Comparison of ENCODE assay signal across 1 cellular context in genomic region chr12:115094163-115094816, GRCh38.
TF ChIP-seq lines count a peak whose summit lies in the region.

No MANE protein-coding gene starts in this region.

TF ChIP-seq in HepG2, 621 proteins besides CTCF, POLR2A, EP300 and RAD21 (continued from another document):
- TF ChIP-seq E2F2 (CRISPR knock-in tag; IDR thresholded peaks at IDR 0.05; ENCODE audit: borderline replicate concordance) (no peak), HDAC2 (CRISPR knock-in tag; IDR thresholded peaks at IDR 0.05) (peak; percentile 75), PAXIP1 (CRISPR knock-in tag; conservative IDR thresholded peaks at IDR 0.05) (peak; percentile 83), NFATC3 (CRISPR knock-in tag; IDR thresholded peaks at IDR 0.05) (no peak), SKI (IDR thresholded peaks at IDR 0.05; ENCODE audit: partially characterized antibody) (no peak), RXRA (CRISPR knock-in tag; IDR thresholded peaks at IDR 0.05) (peak; percentile 91; the same call in 1 of the 2 replicates), SNAPC2 (CRISPR knock-in tag; IDR thresholded peaks at IDR 0.05) (no peak), ZFP1 (CRISPR knock-in tag; IDR thresholded peaks at IDR 0.05) (no peak), ZNF34 (CRISPR knock-in tag; IDR thresholded peaks at IDR 0.05; ENCODE audit: borderline replicate concordance) (no peak), FIP1L1 (IDR thresholded peaks at IDR 0.05; ENCODE audit: borderline replicate concordance, insufficient read depth, low read depth, low read length) (no peak), NPAS2 (CRISPR knock-in tag; IDR thresholded peaks at IDR 0.05; ENCODE audit: borderline replicate concordance) (no peak), ZNF12 (CRISPR knock-in tag; IDR thresholded peaks at IDR 0.05) (no peak), ETV5 (CRISPR knock-in tag; IDR thresholded peaks at IDR 0.05; ENCODE audit: borderline replicate concordance) (no peak; the same call in 1 of the 2 replicates), TSC22D2 (CRISPR knock-in tag; IDR thresholded peaks at IDR 0.05; ENCODE audit: borderline replicate concordance) (no peak), ZNF292 (CRISPR knock-in tag; IDR thresholded peaks at IDR 0.05; ENCODE audit: borderline replicate concordance, low read depth) (peak; percentile 48; the same call in 1 of the 2 replicates), MTERF4 (CRISPR knock-in tag; IDR thresholded peaks at IDR 0.05) (no peak), NR2F2 (IDR thresholded peaks at IDR 0.05; ENCODE audit: borderline replicate concordance, low read depth) (peak; percentile 84), SOX13 (IDR thresholded peaks at IDR 0.05) (0 out of 2 replicates have a peak, but pooled peaks have one; percentile 51), SOX13 (CRISPR knock-in tag; conservative IDR thresholded peaks at IDR 0.05 in 1 of 2, IDR thresholded peaks at IDR 0.05 in 1 of 2) (peak in 1 of 2 experiments; percentile 68; a peak in 1 of 4 replicates), MAX (IDR thresholded peaks at IDR 0.05) (peak; percentile 26; the same call in 1 of the 2 replicates), STAT6 (CRISPR knock-in tag; IDR thresholded peaks at IDR 0.05; ENCODE audit: borderline replicate concordance) (no peak), ZMYM3 (CRISPR knock-in tag; IDR thresholded peaks at IDR 0.05) (peak; percentile 62), NFYC (CRISPR knock-in tag; IDR thresholded peaks at IDR 0.05) (no peak), FLYWCH1 (CRISPR knock-in tag; IDR thresholded peaks at IDR 0.05) (no peak), ZNF878 (CRISPR knock-in tag; IDR thresholded peaks at IDR 0.05) (no peak), SP4 (CRISPR knock-in tag; IDR thresholded peaks at IDR 0.05) (0 out of 2 replicates have a peak, but pooled peaks have one; percentile 39), MAFF (IDR thresholded peaks at IDR 0.05; ENCODE audit: low read depth, low read length) (no peak), ZNF432 (CRISPR knock-in tag; IDR thresholded peaks at IDR 0.05; ENCODE audit: borderline replicate concordance) (no peak), ARNTL (CRISPR knock-in tag; IDR thresholded peaks at IDR 0.05) (peak; percentile 74; the same call in 1 of the 2 replicates), ZBTB7A (CRISPR knock-in tag; IDR thresholded peaks at IDR 0.05) (0 out of 2 replicates have a peak, but pooled peaks have one; percentile 42), HNF4A (CRISPR knock-in tag; IDR thresholded peaks at IDR 0.05) (peak; percentile 33; the same call in 1 of the 2 replicates)
- TF ChIP-seq, protein P1, sequence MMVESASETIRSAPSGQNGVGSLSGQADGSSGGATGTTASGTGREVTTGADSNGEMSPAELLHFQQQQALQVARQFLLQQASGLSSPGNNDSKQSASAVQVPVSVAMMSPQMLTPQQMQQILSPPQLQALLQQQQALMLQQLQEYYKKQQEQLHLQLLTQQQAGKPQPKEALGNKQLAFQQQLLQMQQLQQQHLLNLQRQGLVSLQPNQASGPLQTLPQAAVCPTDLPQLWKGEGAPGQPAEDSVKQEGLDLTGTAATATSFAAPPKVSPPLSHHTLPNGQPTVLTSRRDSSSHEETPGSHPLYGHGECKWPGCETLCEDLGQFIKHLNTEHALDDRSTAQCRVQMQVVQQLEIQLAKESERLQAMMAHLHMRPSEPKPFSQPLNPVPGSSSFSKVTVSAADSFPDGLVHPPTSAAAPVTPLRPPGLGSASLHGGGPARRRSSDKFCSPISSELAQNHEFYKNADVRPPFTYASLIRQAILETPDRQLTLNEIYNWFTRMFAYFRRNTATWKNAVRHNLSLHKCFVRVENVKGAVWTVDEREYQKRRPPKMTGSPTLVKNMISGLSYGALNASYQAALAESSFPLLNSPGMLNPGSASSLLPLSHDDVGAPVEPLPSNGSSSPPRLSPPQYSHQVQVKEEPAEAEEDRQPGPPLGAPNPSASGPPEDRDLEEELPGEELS (CRISPR knock-in tag; IDR thresholded peaks at IDR 0.05) = peak; percentile 61
- TF ChIP-seq, protein P2, sequence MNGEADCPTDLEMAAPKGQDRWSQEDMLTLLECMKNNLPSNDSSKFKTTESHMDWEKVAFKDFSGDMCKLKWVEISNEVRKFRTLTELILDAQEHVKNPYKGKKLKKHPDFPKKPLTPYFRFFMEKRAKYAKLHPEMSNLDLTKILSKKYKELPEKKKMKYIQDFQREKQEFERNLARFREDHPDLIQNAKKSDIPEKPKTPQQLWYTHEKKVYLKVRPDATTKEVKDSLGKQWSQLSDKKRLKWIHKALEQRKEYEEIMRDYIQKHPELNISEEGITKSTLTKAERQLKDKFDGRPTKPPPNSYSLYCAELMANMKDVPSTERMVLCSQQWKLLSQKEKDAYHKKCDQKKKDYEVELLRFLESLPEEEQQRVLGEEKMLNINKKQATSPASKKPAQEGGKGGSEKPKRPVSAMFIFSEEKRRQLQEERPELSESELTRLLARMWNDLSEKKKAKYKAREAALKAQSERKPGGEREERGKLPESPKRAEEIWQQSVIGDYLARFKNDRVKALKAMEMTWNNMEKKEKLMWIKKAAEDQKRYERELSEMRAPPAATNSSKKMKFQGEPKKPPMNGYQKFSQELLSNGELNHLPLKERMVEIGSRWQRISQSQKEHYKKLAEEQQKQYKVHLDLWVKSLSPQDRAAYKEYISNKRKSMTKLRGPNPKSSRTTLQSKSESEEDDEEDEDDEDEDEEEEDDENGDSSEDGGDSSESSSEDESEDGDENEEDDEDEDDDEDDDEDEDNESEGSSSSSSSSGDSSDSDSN (CRISPR knock-in tag; IDR thresholded peaks at IDR 0.05) = no peak
- TF ChIP-seq, protein P3, sequence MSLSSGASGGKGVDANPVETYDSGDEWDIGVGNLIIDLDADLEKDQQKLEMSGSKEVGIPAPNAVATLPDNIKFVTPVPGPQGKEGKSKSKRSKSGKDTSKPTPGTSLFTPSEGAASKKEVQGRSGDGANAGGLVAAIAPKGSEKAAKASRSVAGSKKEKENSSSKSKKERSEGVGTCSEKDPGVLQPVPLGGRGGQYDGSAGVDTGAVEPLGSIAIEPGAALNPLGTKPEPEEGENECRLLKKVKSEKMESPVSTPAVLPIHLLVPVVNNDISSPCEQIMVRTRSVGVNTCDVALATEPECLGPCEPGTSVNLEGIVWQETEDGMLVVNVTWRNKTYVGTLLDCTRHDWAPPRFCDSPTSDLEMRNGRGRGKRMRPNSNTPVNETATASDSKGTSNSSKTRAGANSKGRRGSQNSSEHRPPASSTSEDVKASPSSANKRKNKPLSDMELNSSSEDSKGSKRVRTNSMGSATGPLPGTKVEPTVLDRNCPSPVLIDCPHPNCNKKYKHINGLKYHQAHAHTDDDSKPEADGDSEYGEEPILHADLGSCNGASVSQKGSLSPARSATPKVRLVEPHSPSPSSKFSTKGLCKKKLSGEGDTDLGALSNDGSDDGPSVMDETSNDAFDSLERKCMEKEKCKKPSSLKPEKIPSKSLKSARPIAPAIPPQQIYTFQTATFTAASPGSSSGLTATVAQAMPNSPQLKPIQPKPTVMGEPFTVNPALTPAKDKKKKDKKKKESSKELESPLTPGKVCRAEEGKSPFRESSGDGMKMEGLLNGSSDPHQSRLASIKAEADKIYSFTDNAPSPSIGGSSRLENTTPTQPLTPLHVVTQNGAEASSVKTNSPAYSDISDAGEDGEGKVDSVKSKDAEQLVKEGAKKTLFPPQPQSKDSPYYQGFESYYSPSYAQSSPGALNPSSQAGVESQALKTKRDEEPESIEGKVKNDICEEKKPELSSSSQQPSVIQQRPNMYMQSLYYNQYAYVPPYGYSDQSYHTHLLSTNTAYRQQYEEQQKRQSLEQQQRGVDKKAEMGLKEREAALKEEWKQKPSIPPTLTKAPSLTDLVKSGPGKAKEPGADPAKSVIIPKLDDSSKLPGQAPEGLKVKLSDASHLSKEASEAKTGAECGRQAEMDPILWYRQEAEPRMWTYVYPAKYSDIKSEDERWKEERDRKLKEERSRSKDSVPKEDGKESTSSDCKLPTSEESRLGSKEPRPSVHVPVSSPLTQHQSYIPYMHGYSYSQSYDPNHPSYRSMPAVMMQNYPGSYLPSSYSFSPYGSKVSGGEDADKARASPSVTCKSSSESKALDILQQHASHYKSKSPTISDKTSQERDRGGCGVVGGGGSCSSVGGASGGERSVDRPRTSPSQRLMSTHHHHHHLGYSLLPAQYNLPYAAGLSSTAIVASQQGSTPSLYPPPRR (CRISPR knock-in tag; IDR thresholded peaks at IDR 0.05; ENCODE audit: borderline replicate concordance) = peak; percentile 94
- TF ChIP-seq, protein P4, sequence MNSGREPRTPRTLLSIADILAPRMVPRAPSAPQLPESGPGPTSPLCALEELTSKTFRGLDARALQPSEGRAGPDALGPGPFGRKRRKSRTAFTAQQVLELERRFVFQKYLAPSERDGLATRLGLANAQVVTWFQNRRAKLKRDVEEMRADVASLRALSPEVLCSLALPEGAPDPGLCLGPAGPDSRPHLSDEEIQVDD (CRISPR knock-in tag; IDR thresholded peaks at IDR 0.05; ENCODE audit: borderline replicate concordance) = no peak
- TF ChIP-seq, protein P5, sequence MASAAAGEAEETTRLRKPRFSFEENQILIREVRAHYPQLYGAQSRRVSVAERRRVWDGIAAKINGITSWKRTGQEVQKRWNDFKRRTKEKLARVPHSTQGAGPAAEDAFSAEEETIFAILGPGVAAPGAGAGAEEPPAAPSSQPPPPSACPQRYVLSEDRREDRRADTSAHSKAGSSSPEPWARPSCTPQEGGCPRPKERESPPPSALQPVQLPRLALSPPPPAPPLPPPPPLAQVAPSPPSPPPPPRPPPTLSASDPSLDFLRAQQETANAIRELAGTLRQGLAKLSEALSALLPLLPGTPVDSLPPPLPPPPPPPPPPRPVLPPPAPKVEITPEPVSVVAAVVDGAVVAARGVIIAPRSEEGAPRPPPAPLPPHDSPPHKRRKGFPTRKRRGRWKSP (CRISPR knock-in tag; IDR thresholded peaks at IDR 0.05) = 0 out of 2 replicates have a peak, but pooled peaks have one; percentile 37
